In genomic region chr10:111295788-111296187, GRCh38 we compare ENCODE assay signal across 21 cellular contexts.
DNase-seq lines count a peak whose midpoint lies in the region; ATAC-seq, FAIRE-seq and TF ChIP-seq lines count a peak whose summit lies in the region.
"Had no signal": no experiment of that assay in that cellular context is flagged by ENCODE, and none has a peak within 500 bp of the region (broad histone marks: within the 10 kb centered on the region; RNA-seq: fewer than 3 reads in every experiment).

No MANE protein-coding gene starts in this region.

- no peak for TF ChIP-seq POLR2A in prostate gland (IDR thresholded peaks at IDR 0.05)

- in situ Hi-C loops in GM23248 (cut with MboI) = no loop called here

- TF ChIP-seq CTCF in astrocyte (IDR thresholded peaks at IDR 0.05; ENCODE audit: insufficient read depth, low read depth, low read length) = no peak
- no peak for TF ChIP-seq CTCF in left lung (IDR thresholded peaks at IDR 0.05)
- TF ChIP-seq CTCF in prostate gland (IDR thresholded peaks at IDR 0.05) = no peak

- H3K27me3 Mint-ChIP-seq in astrocyte (ENCODE audit: low read depth, unreplicated experiment) (no peaks in the 10 kb centered on the region), T-cell (peaks cover 13 to 15% of the 10 kb centered on the region in 2 donors)

- peak; percentile 62 for DNase-seq in A172 (ENCODE audit: low spot score)
- peak; percentile 47 for DNase-seq in GM23248
- DNase-seq in astrocyte (ENCODE audit: low read depth) = no peak
- DNase-seq in left lung = no peak
- no peak for DNase-seq in HK-2 (ENCODE audit: unreplicated experiment)
- DNase-seq in prostate gland (ENCODE audit: low spot score) = no peak
- no peak for DNase-seq in T-cell
- no peak for DNase-seq in stimulated activated CD4-positive, alpha-beta T cell treated with anti-CD3 and anti-CD28 coated beads, Interleukin-4, amount 100 ng/mL, for 4 hours
- DNase-seq: C1 segment of cervical spinal cord; CD8-positive, alpha-beta memory T cell; DMS79; IMR-90; NCI-H1048; NCI-H1436 treated with DMSO at 0.1 percent for 48 hours; NCI-H2029; NCI-H345; NCI-H524 treated with DMSO at 0.1 percent for 48 hours; PC-3 had no signal

- H3K27ac ChIP-seq in GM23248 = no peak overlapping the region
- H3K27ac ChIP-seq in astrocyte (ENCODE audit: low read depth, low read length) = no peak overlapping the region
- H3K27ac ChIP-seq in left lung = no peak overlapping the region
- no peak overlapping the region for H3K27ac ChIP-seq in prostate gland

- CTCF ChIA-PET in T-cell (lab: Charles Lee) = no interaction called here

- H3K4me1 Mint-ChIP-seq in astrocyte (ENCODE audit: low read depth, unreplicated experiment) (peaks cover 23% of the 10 kb centered on the region), T-cell (no peaks in the 10 kb centered on the region)
- H3K4me1 Mint-ChIP-seq: CD8-positive, alpha-beta memory T cell had no signal

- H3K27me3 ChIP-seq in GM23248 (replicated peaks; ENCODE audit: insufficient read depth) (no peaks in the 10 kb centered on the region), astrocyte (ENCODE audit: insufficient read depth, low read length) (no peaks in the 10 kb centered on the region), left lung (no peaks in the 10 kb centered on the region), prostate gland (replicated peaks; ENCODE audit: insufficient read depth) (no peaks in the 10 kb centered on the region)

- H3K27ac Mint-ChIP-seq in astrocyte (ENCODE audit: unreplicated experiment) (peak overlapping the region; percentile 80), T-cell (no peak overlapping the region)
- H3K27ac Mint-ChIP-seq: CD8-positive, alpha-beta memory T cell had no signal

- H3K4me3 ChIP-seq in GM23248 (no peak overlapping the region), astrocyte (ENCODE audit: insufficient read depth, low read depth, low read length) (no peak overlapping the region), left lung (no peak overlapping the region), prostate gland (no peak overlapping the region)

- intact Hi-C loops in left lung (cut with DNase I) = no loop called here
- intact Hi-C loops in prostate gland (cut with DNase I) = no loop called here

- no peaks in the 10 kb centered on the region for H3K36me3 ChIP-seq in GM23248 (ENCODE audit: low read depth)
- H3K36me3 ChIP-seq in astrocyte (ENCODE audit: insufficient read depth, low read length) = no peaks in the 10 kb centered on the region
- no peaks in the 10 kb centered on the region for H3K36me3 ChIP-seq in left lung
- no peaks in the 10 kb centered on the region for H3K36me3 ChIP-seq in prostate gland

- H3K4me2 ChIP-seq in GM23248 (ENCODE audit: unreplicated experiment) = no peak overlapping the region
- H3K4me2 ChIP-seq in astrocyte (ENCODE audit: low read length) = no peak overlapping the region

- H3K9me2 ChIP-seq in GM23248 (ENCODE audit: insufficient read depth) = no peaks in the 10 kb centered on the region

- no peak overlapping the region for H3K4me3 Mint-ChIP-seq in astrocyte (ENCODE audit: unreplicated experiment)
- H3K4me3 Mint-ChIP-seq in T-cell = no peak overlapping the region
- H3K4me3 Mint-ChIP-seq: CD8-positive, alpha-beta memory T cell had no signal

- H3F3A ChIP-seq in GM23248 (ENCODE audit: insufficient read depth) = peaks cover 13% of the 10 kb centered on the region; the same call in 1 of the 2 replicates

- peaks cover 2% of the 10 kb centered on the region for H3K9me3 Mint-ChIP-seq in astrocyte (ENCODE audit: unreplicated experiment)
- no peaks in the 10 kb centered on the region for H3K9me3 Mint-ChIP-seq in T-cell
- H3K9me3 Mint-ChIP-seq: CD8-positive, alpha-beta memory T cell had no signal

- POLR2A ChIA-PET in T-cell (lab: Charles Lee) = no interaction called here

- H3K4me1 ChIP-seq in GM23248 (ENCODE audit: insufficient read depth) (peaks cover 20% of the 10 kb centered on the region), astrocyte (ENCODE audit: insufficient read depth, low read length) (peaks cover 5% of the 10 kb centered on the region), left lung (no peaks in the 10 kb centered on the region), prostate gland (replicated peaks) (no peaks in the 10 kb centered on the region)

- H3K9me3 ChIP-seq in GM23248 (ENCODE audit: low read depth) = no peaks in the 10 kb centered on the region
- no peaks in the 10 kb centered on the region for H3K9me3 ChIP-seq in astrocyte (ENCODE audit: insufficient read depth, low read depth, low read length)
- H3K9me3 ChIP-seq in left lung = no peaks in the 10 kb centered on the region
- H3K9me3 ChIP-seq in prostate gland = no peaks in the 10 kb centered on the region

- 31 to 52% methylated on average over 1 of the region's 1 CpG for WGBS in GM23248 (ENCODE audit: low coverage in 1 of 2, low lambda C conversion rate in 2 of 2, missing lambda C conversion rate in 2 of 2), 2 experiments
- 86% methylated on average over 1 of the region's 1 CpG for WGBS in prostate gland

- H3K79me2 ChIP-seq in GM23248 (ENCODE audit: insufficient read depth) (no peaks in the 10 kb centered on the region), astrocyte (ENCODE audit: insufficient read depth, low read length) (no peaks in the 10 kb centered on the region)

- H3K36me3 Mint-ChIP-seq in astrocyte (ENCODE audit: low read depth, unreplicated experiment) (no peaks in the 10 kb centered on the region), T-cell (no peaks in the 10 kb centered on the region)
- H3K36me3 Mint-ChIP-seq: CD8-positive, alpha-beta memory T cell had no signal

- peak; percentile 32 for ATAC-seq in left lung
- ATAC-seq in T-cell (replicated peaks in 1 of 4) = no peak
- ATAC-seq: PC-3 had no signal

- H2AFZ ChIP-seq in GM23248 (peak overlapping the region; percentile 28; the same call in 1 of the 2 replicates), astrocyte (ENCODE audit: low read depth, low read length) (no peak overlapping the region)

- H4K20me1 ChIP-seq in GM23248 (ENCODE audit: insufficient read depth) (no peaks in the 10 kb centered on the region), astrocyte (ENCODE audit: insufficient read depth, low read length) (no peaks in the 10 kb centered on the region)

- H3K9ac ChIP-seq in GM23248 = no peak overlapping the region
- H3K9ac ChIP-seq in astrocyte (ENCODE audit: low read length) = no peak overlapping the region

- FAIRE-seq in astrocyte (lab: Jason Lieb, UNC) = no peak
- FAIRE-seq: A204.1, GM19239, H1 had no signal

Comparison
In these comparisons a context has a peak if more than half of its experiments do, and no peak if none do; other contexts are left out.
1. DNase-seq: peak in A172 (single experiment) and GM23248 (single experiment); none in astrocyte (single experiment), left lung (0 of 2), HK-2 (single experiment), prostate gland (single experiment), T-cell (0 of 34) and stimulated activated CD4-positive, alpha-beta T cell treated with anti-CD3 and anti-CD28 coated beads, Interleukin-4, amount 100 ng/mL, for 4 hours (0 of 2).